Comparison of ENCODE assay signal across 8 cellular contexts in genomic region chr15:48330045-48330840, GRCh38. TPM values are rescaled to one million over a fixed set of nuclear protein-coding genes. Genes with fewer than 3 reads are reported as not detected.
DNase-seq lines count a peak whose midpoint lies in the region; ATAC-seq and TF ChIP-seq lines count a peak whose summit lies in the region.

No MANE protein-coding gene starts in this region.

- H3K36me3 Mint-ChIP-seq in activated CD4-positive, alpha-beta T cell treated with anti-CD3 and anti-CD28 coated beads for 36 hours (ENCODE audit: low read depth) = peaks cover 45% of the 10 kb centered on the region
- peaks cover 46% of the 10 kb centered on the region for H3K36me3 Mint-ChIP-seq in activated CD8-positive, alpha-beta T cell treated with anti-CD3 and anti-CD28 coated beads for 36 hours (ENCODE audit: low read depth)

- H3K4me1 ChIP-seq in spleen = peaks cover 15 to 49% (median 29%) of the 10 kb centered on the region in 6 donors

- intact Hi-C loops in activated CD4-positive, alpha-beta T cell treated with anti-CD3 and anti-CD28 coated beads for 36 hours (cut with DNase I, micrococcal nuclease) = loop anchor here (10.0 kb wide), 2 partner anchors 545 to 1295 kb away; partner anchors contain the start of genes DTWD1 (in 1 of the 2), EID1 (in 1 of the 2) and FAM227B (in 1 of the 2)
- intact Hi-C loops in activated CD8-positive, alpha-beta T cell treated with anti-CD3 and anti-CD28 coated beads for 36 hours (cut with micrococcal nuclease) = no loop called here
- intact Hi-C loops in spleen (cut with DNase I; ENCODE audit: low total_unique reads) = no loop called here

- H3K36me3 ChIP-seq in spleen = peaks cover 0 to 19% (median 11%) of the 10 kb centered on the region in 6 donors

- H3K4me3 ChIP-seq in iPS-11a (ENCODE audit: low read depth, low read length) (peak overlapping the region; percentile 83), spleen (peak overlapping the region; percentile 80 to 99 (median 95))

- peak overlapping the region; percentile 92 to 99 (median 96) for H3K27ac ChIP-seq in spleen

- peak overlapping the region; percentile 86 for H3K27ac Mint-ChIP-seq in activated CD4-positive, alpha-beta T cell treated with anti-CD3 and anti-CD28 coated beads for 36 hours
- peak overlapping the region; percentile 96 for H3K27ac Mint-ChIP-seq in activated CD8-positive, alpha-beta T cell treated with anti-CD3 and anti-CD28 coated beads for 36 hours

- H3K9me3 Mint-ChIP-seq in activated CD4-positive, alpha-beta T cell treated with anti-CD3 and anti-CD28 coated beads for 36 hours (ENCODE audit: low read depth) = no peaks in the 10 kb centered on the region
- no peaks in the 10 kb centered on the region for H3K9me3 Mint-ChIP-seq in activated CD8-positive, alpha-beta T cell treated with anti-CD3 and anti-CD28 coated beads for 36 hours

- 21 to 32% (median 26%) methylated on average over 12 of the region's 12 CpGs for WGBS in spleen, 5 donors

- no peaks in the 10 kb centered on the region for H3K27me3 ChIP-seq in spleen (replicated peaks in 1 of 7)

- ATAC-seq in activated CD4-positive, alpha-beta T cell treated with anti-CD3 and anti-CD28 coated beads for 36 hours = no peak
- ATAC-seq in activated CD8-positive, alpha-beta T cell treated with anti-CD3 and anti-CD28 coated beads for 36 hours = no peak
- ATAC-seq in GM19351 (IDR thresholded peaks at IDR 0.05; ENCODE audit: unreplicated experiment) = no peak

- H3K4me1 Mint-ChIP-seq in activated CD4-positive, alpha-beta T cell treated with anti-CD3 and anti-CD28 coated beads for 36 hours = peaks cover 23% of the 10 kb centered on the region
- H3K4me1 Mint-ChIP-seq in activated CD8-positive, alpha-beta T cell treated with anti-CD3 and anti-CD28 coated beads for 36 hours (ENCODE audit: low read depth) = peaks cover 26% of the 10 kb centered on the region

- TF ChIP-seq CTCF in activated CD8-positive, alpha-beta T cell treated with anti-CD3 and anti-CD28 coated beads for 36 hours (IDR thresholded peaks at IDR 0.05) = no peak
- no peak for TF ChIP-seq CTCF in spleen (IDR thresholded peaks at IDR 0.05 in 8 of 11, conservative IDR thresholded peaks at IDR 0.05 in 3 of 11)

- no peaks in the 10 kb centered on the region for H3K9me3 ChIP-seq in spleen

- peak overlapping the region; percentile 82 for H3K4me3 Mint-ChIP-seq in activated CD4-positive, alpha-beta T cell treated with anti-CD3 and anti-CD28 coated beads for 36 hours
- peak overlapping the region; percentile 98 for H3K4me3 Mint-ChIP-seq in activated CD8-positive, alpha-beta T cell treated with anti-CD3 and anti-CD28 coated beads for 36 hours

- H3K27me3 Mint-ChIP-seq in activated CD4-positive, alpha-beta T cell treated with anti-CD3 and anti-CD28 coated beads for 36 hours = no peaks in the 10 kb centered on the region
- H3K27me3 Mint-ChIP-seq in activated CD8-positive, alpha-beta T cell treated with anti-CD3 and anti-CD28 coated beads for 36 hours = no peaks in the 10 kb centered on the region

- POLR2A ChIA-PET in activated CD4-positive, alpha-beta T cell treated with anti-CD3 and anti-CD28 coated beads for 36 hours (lab: Charles Lee) = interaction anchor here (0.7 kb wide), 1 partner anchor 53 kb away, joined by 3 read pairs; no protein-coding TSS in a partner anchor
- POLR2A ChIA-PET in activated CD8-positive, alpha-beta T cell treated with anti-CD3 and anti-CD28 coated beads for 36 hours (lab: Charles Lee) = no interaction called here

- no peak for DNase-seq in activated CD4-positive, alpha-beta T cell treated with anti-CD3 and anti-CD28 coated beads for 36 hours
- DNase-seq in activated CD4-positive, alpha-beta T cell treated with anti-CD3 and anti-CD28 coated beads, Interleukin-2, amount 50 U/mL, for 48 hours = no peak
- no peak for DNase-seq in activated CD8-positive, alpha-beta T cell treated with anti-CD3 and anti-CD28 coated beads for 36 hours
- DNase-seq in spleen = no peak
- DNase-seq in A172 (ENCODE audit: low spot score) = no peak
- no peak for DNase-seq in stimulated activated CD4-positive, alpha-beta T cell treated with anti-CD3 and anti-CD28 coated beads, Interleukin-2, amount 100 ng/mL, for 24 hours

- TF ChIP-seq POLR2A in spleen (IDR thresholded peaks at IDR 0.05) = no peak

- CTCF ChIA-PET in activated CD4-positive, alpha-beta T cell treated with anti-CD3 and anti-CD28 coated beads for 36 hours (lab: Charles Lee) = interaction anchor here (0.5 to 1.3 kb wide), 2 partner anchors 44 to 489 kb away, joined by 3 to 6 read pairs; no protein-coding TSS in a partner anchor
- CTCF ChIA-PET in activated CD8-positive, alpha-beta T cell treated with anti-CD3 and anti-CD28 coated beads for 36 hours (lab: Charles Lee) = no interaction called here

RNA-seq across cellular contexts. Expression of gene DUT, which starts 1.0 kb away (rescaled TPM):
- 100 to 1,000 TPM; 371 to 500 TPM for total RNA-seq in activated CD4-positive, alpha-beta T cell treated with anti-CD3 and anti-CD28 coated beads for 36 hours
- 100 to 1,000 TPM; 527 TPM for total RNA-seq in activated CD8-positive, alpha-beta T cell treated with anti-CD3 and anti-CD28 coated beads for 36 hours
- total RNA-seq in spleen = 10 to 100 TPM; 72.6 to 91.3 (median 81.0) TPM
- 100 to 1,000 TPM; 119 to 145 (median 142) TPM for polyA plus RNA-seq in spleen
- 125 and 148 TPM in 2 replicates for total RNA-seq in A172 (2014; rRNA removed; shearing (Covaris generic))

Comparison
In these comparisons a context has a peak if more than half of its experiments do, and no peak if none do; other contexts are left out.
1. intact Hi-C loops: an anchor here in activated CD4-positive, alpha-beta T cell treated with anti-CD3 and anti-CD28 coated beads for 36 hours (10.0 kb wide); none called in activated CD8-positive, alpha-beta T cell treated with anti-CD3 and anti-CD28 coated beads for 36 hours and spleen.